Comparison of ENCODE assay signal across 13 cellular contexts in genomic region chr9:35615981-35616680, GRCh38. TPM values are rescaled to one million over a fixed set of nuclear protein-coding genes. Genes with fewer than 3 reads are reported as not detected.
DNase-seq lines count a peak whose midpoint lies in the region; ATAC-seq, FAIRE-seq and TF ChIP-seq lines count a peak whose summit lies in the region.
"Had no signal": no experiment of that assay in that cellular context is flagged by ENCODE, and none has a peak within 500 bp of the region (broad histone marks: within the 10 kb centered on the region; RNA-seq: fewer than 3 reads in every experiment).

No MANE protein-coding gene starts in this region.

- H3K9me3 ChIP-seq in K562 (replicated peaks; ENCODE audit: control insufficient read depth, insufficient read depth, low read depth, low read length) (no peaks in the 10 kb centered on the region), adrenal gland (replicated peaks in 1 of 3) (no peaks in the 10 kb centered on the region)
- H3K9me3 ChIP-seq: body of pancreas had no signal

- no TSS peak for BruUV-seq in K562 (replicated peaks; lab: Mats Ljungman, UMichigan)

- TF ChIP-seq EP300 in K562 (IDR thresholded peaks at IDR 0.05; ENCODE audit: low read length), result no peak

- TF ChIP-seq RAD21 in K562 (CRISPR knock-in tag; conservative IDR thresholded peaks at IDR 0.05 in 1 of 2, IDR thresholded peaks at IDR 0.05 in 1 of 2), result no peak

- H3K4me3 ChIP-seq in Jurkat, Clone E6-1 (ENCODE audit: low read length), result no peak overlapping the region
- H3K4me3 ChIP-seq in K562 (no peak overlapping the region), adrenal gland (no peak overlapping the region)
- H3K4me3 ChIP-seq: body of pancreas had no signal

- peaks cover 3 to 27% of the 10 kb centered on the region in 2 experiments; a peak in 3 of 5 replicates for H3K27me3 ChIP-seq in K562 (ENCODE audit: control insufficient read depth in 2 of 2, insufficient read depth in 2 of 2, low read length in 2 of 2)
- H3K27me3 ChIP-seq in adrenal gland, result no peaks in the 10 kb centered on the region
- H3K27me3 ChIP-seq: body of pancreas had no signal

- no peaks in the 10 kb centered on the region for H3K9me1 ChIP-seq in K562 (ENCODE audit: control insufficient read depth, insufficient read depth, low read length)

- no peaks in the 10 kb centered on the region for H3K79me2 ChIP-seq in K562 (ENCODE audit: control insufficient read depth, insufficient read depth, low read length)

- peak; percentile 10 for DNase-seq in DMS79 (lab: John Stamatoyannopoulos, UW)
- peak; percentile 25 for DNase-seq in Jurkat, Clone E6-1 (ENCODE audit: low read depth, low spot score)
- no peak for DNase-seq in K562 (ENCODE audit: extremely low read depth in 1 of 4, low spot score in 3 of 4)
- no peak for DNase-seq in natural killer cell
- DNase-seq in adrenal gland, result no peak
- DNase-seq in NCI-H1048 (lab: John Stamatoyannopoulos, UW), result no peak
- no peak for DNase-seq in stimulated activated CD4-positive, alpha-beta T cell treated with anti-CD3 and anti-CD28 coated beads, Interleukin-4, amount 100 ng/mL, for 4 hours
- DNase-seq: DMS153, NCI-H1436 treated with DMSO at 0.1 percent for 48 hours had no signal

- ATAC-seq in K562 (no peak), natural killer cell (no peak), HG02840 (IDR thresholded peaks at IDR 0.05; ENCODE audit: low FRiP score, unreplicated experiment) (no peak)

- H4K20me1 ChIP-seq in K562 (replicated peaks; ENCODE audit: control insufficient read depth, insufficient read depth, low read length), result no peaks in the 10 kb centered on the region

- POLR2A ChIA-PET in K562 (lab: Yijun Ruan, JAX), result interaction anchor here (0.6 to 1.0 kb wide), 4 partner anchors 10 to 110 kb away, joined by 3 read pairs; no protein-coding TSS in a partner anchor

- no peaks in the 10 kb centered on the region for H3K27me3 Mint-ChIP-seq in natural killer cell (ENCODE audit: low read depth in 2 of 2)

- H3K4me2 ChIP-seq in K562 (ENCODE audit: insufficient read depth, low read length), result no peak overlapping the region

- in situ Hi-C loops in K562 (cut with MboI), result no loop called here

- intact Hi-C loops in K562 (cut with micrococcal nuclease), result no loop called here
- intact Hi-C loops in natural killer cell (cut with micrococcal nuclease), result loop anchor here (2.0 to 5.0 kb wide), 2 partner anchors 43 to 116 kb away; partner anchors contain the start of genes CCDC107, CREB3, RMRP and TLN1
- intact Hi-C loops in adrenal gland (cut with DNase I), result no loop called here

- H3K27ac Mint-ChIP-seq in natural killer cell, result peak overlapping the region; percentile 98 to 99

- CTCF ChIA-PET in K562 (lab: Yijun Ruan, JAX; ENCODE audit: low intra/inter-chr PET ratio), result no interaction called here

- 22% methylated on average over 14 of the region's 17 CpGs for WGBS in K562 (ENCODE audit: insufficient coverage, low coverage, missing lambda C conversion rate)
- 81 to 86% (median 84%) methylated on average over 17 of the region's 17 CpGs for WGBS in adrenal gland, 4 donors

- FAIRE-seq in K562 (lab: Jason Lieb, UNC), result no peak
- FAIRE-seq: small intestine had no signal

- H3K4me1 Mint-ChIP-seq in natural killer cell, result peaks cover 58 to 66% of the 10 kb centered on the region in 2 donors

- H3K36me3 ChIP-seq in K562 (ENCODE audit: control insufficient read depth, insufficient read depth, low read length) (no peaks in the 10 kb centered on the region), adrenal gland (replicated peaks in 1 of 2) (no peaks in the 10 kb centered on the region)

- H3K27ac ChIP-seq in K562 (ENCODE audit: extremely low read depth, low read depth, low read length) (no peak overlapping the region), adrenal gland (no peak overlapping the region)
- H3K27ac ChIP-seq: body of pancreas, RWPE1 had no signal

- no peak for TF ChIP-seq POLR2A in K562 (conservative IDR thresholded peaks at IDR 0.05)
- TF ChIP-seq POLR2A in adrenal gland (IDR thresholded peaks at IDR 0.05), result no peak

- 0 out of 2 replicates have a peak overlapping the region, but pooled peaks have one; percentile 17 for H2AFZ ChIP-seq in K562 (ENCODE audit: low read depth, low read length)

- H3K4me3 Mint-ChIP-seq in natural killer cell, result peak overlapping the region; percentile 96

- peaks cover 8% of the 10 kb centered on the region for H3K36me3 Mint-ChIP-seq in natural killer cell

- no peak for TF ChIP-seq CTCF in K562 (IDR thresholded peaks at IDR 0.05 in 2 of 3, conservative IDR thresholded peaks at IDR 0.05 in 1 of 3; ENCODE audit: insufficient read depth in 2 of 3, low read depth in 1 of 3, low read length in 3 of 3)
- TF ChIP-seq CTCF in natural killer cell (IDR thresholded peaks at IDR 0.05), result no peak
- no peak for TF ChIP-seq CTCF in adrenal gland (IDR thresholded peaks at IDR 0.05)

- H3K9me3 Mint-ChIP-seq in natural killer cell, result no peaks in the 10 kb centered on the region

- H3K4me1 ChIP-seq in K562 (replicated peaks in 1 of 2; ENCODE audit: control insufficient read depth in 2 of 2, insufficient read depth in 2 of 2, low read length in 2 of 2) (peaks cover 5 to 24% of the 10 kb centered on the region in 2 experiments; a peak in 3 of 5 replicates), adrenal gland (replicated peaks in 1 of 2) (peaks cover 0 to 7% of the 10 kb centered on the region in 2 donors)

- peak overlapping the region in 1 of 2 experiments; percentile 68; a peak in 2 of 4 replicates for H3K9ac ChIP-seq in K562 (ENCODE audit: insufficient read depth in 1 of 2, low read depth in 2 of 2, low read length in 2 of 2)

RNA-seq across cellular contexts. Expression of gene CD72, which starts 2.1 kb away (rescaled TPM):
- 37.0 TPM for polyA plus RNA-seq in Jurkat, Clone E6-1 (2012; ENCODE audit: insufficient read depth, insufficient read length)
- total RNA-seq in K562 (2011; cell fraction: chromatin; rRNA removed; ENCODE audit: low replicate concordance), result 2.0 and 3.5 TPM in 2 replicates
- total RNA-seq in K562 (2011; cell fraction: nucleolus; rRNA removed), result 1.8 and 2.2 TPM in 2 replicates
- total RNA-seq in K562 (2011; cell fraction: nucleoplasm; rRNA removed), result 3.8 and 4.7 TPM in 2 replicates
- total RNA-seq in K562 (2014; rRNA removed), result 0.33 TPM in 1 of 2 replicates, not detected in the other
- total RNA-seq in K562 (2014; rRNA removed; fragmentation: Illumina TruSeq; extraction: Trizol), result 0.29 and 0.41 TPM in 2 replicates
- total RNA-seq in K562 (2015; rRNA removed; fragmentation: Illumina TruSeq; extraction: Trizol), result 0.62 and 0.75 TPM in 2 replicates
- 0.25 and 0.55 TPM in 2 replicates for total RNA-seq in K562 (2021)
- 0.78 and 1.7 TPM in 2 replicates for polyA plus RNA-seq in K562 (2011; rRNA removed)
- 1.0 TPM in 2 replicates for polyA plus RNA-seq in K562 (2011; cell fraction: cytosol; rRNA removed)
- polyA plus RNA-seq in K562 (2011; cell fraction: nucleus; rRNA removed), result 7.0 and 8.5 TPM in 2 replicates
- polyA plus RNA-seq in K562 (2012), result 0.74 and 0.98 TPM in 2 replicates
- 0.25 and 0.43 TPM in 2 replicates for polyA plus RNA-seq in K562 (2014; fragmentation: Illumina TruSeq; extraction: Trizol)
- under 1 TPM; 0.11 to 0.13 TPM for polyA plus RNA-seq in K562 (2014; fragmentation: Nextera tagmentation; extraction: Ambion mirVana)
- polyA plus RNA-seq in K562 (2014; rRNA removed), result 0.19 and 0.54 TPM in 2 replicates
- polyA minus RNA-seq in K562 (2011; rRNA and poly(A)+ RNA removed), result 0.70 and 0.87 TPM in 2 replicates
- not detected in 2 replicates for polyA minus RNA-seq in K562 (2011; cell fraction: cytosol; rRNA and poly(A)+ RNA removed)
- polyA minus RNA-seq in K562 (2011; cell fraction: nucleus; rRNA and poly(A)+ RNA removed), result 1.2 and 1.6 TPM in 2 replicates
- total RNA-seq in natural killer cell, result 10 to 100 TPM; 27.0 to 48.1 (median 32.3) TPM
- total RNA-seq in adrenal gland, result 1 to 10 TPM in 7 of 8 donors, under 1 TPM in 1; 0.69 to 8.0 (median 4.3) TPM
- polyA plus RNA-seq in adrenal gland, result 10 to 100 TPM in 1 of 3 donors, 1 to 10 TPM in 2; 1.3 to 18.5 (median 7.4) TPM

RNA-seq across cellular contexts. Expression of gene TESK1, which starts 11.1 kb away (rescaled TPM):
- 47.4 TPM for polyA plus RNA-seq in Jurkat, Clone E6-1 (2012; ENCODE audit: insufficient read depth, insufficient read length)
- 31.6 and 38.4 TPM in 2 replicates for total RNA-seq in K562 (2011; cell fraction: chromatin; rRNA removed; ENCODE audit: low replicate concordance)
- total RNA-seq in K562 (2011; cell fraction: nucleolus; rRNA removed), result 22.0 and 29.9 TPM in 2 replicates
- total RNA-seq in K562 (2011; cell fraction: nucleoplasm; rRNA removed), result 25.6 and 25.8 TPM in 2 replicates
- total RNA-seq in K562 (2014; rRNA removed), result 3.7 and 4.8 TPM in 2 replicates
- 1.8 and 2.1 TPM in 2 replicates for total RNA-seq in K562 (2014; rRNA removed; fragmentation: Illumina TruSeq; extraction: Trizol)
- 4.1 and 4.3 TPM in 2 replicates for total RNA-seq in K562 (2015; rRNA removed; fragmentation: Illumina TruSeq; extraction: Trizol)
- 7.9 and 10.4 TPM in 2 replicates for total RNA-seq in K562 (2021)
- polyA plus RNA-seq in K562 (2011; rRNA removed), result 5.9 and 6.2 TPM in 2 replicates
- polyA plus RNA-seq in K562 (2011; cell fraction: cytosol; rRNA removed), result 5.3 and 8.8 TPM in 2 replicates
- 40.2 and 56.0 TPM in 2 replicates for polyA plus RNA-seq in K562 (2011; cell fraction: nucleus; rRNA removed)
- polyA plus RNA-seq in K562 (2012), result 11.7 and 15.9 TPM in 2 replicates
- 6.0 and 7.4 TPM in 2 replicates for polyA plus RNA-seq in K562 (2014; fragmentation: Illumina TruSeq; extraction: Trizol)
- polyA plus RNA-seq in K562 (2014; fragmentation: Nextera tagmentation; extraction: Ambion mirVana), result under 1 TPM; 0.07 to 0.21 TPM
- polyA plus RNA-seq in K562 (2014; rRNA removed), result 5.9 and 8.1 TPM in 2 replicates
- polyA minus RNA-seq in K562 (2011; rRNA and poly(A)+ RNA removed), result 5.2 and 5.7 TPM in 2 replicates
- 4.2 and 8.7 TPM in 2 replicates for polyA minus RNA-seq in K562 (2011; cell fraction: cytosol; rRNA and poly(A)+ RNA removed)
- 12.4 and 17.7 TPM in 2 replicates for polyA minus RNA-seq in K562 (2011; cell fraction: nucleus; rRNA and poly(A)+ RNA removed)
- 10 to 100 TPM; 40.7 to 72.5 (median 47.5) TPM for total RNA-seq in natural killer cell
- total RNA-seq in adrenal gland, result 100 to 1,000 TPM in 1 of 8 donors, 10 to 100 TPM in 7; 25.9 to 189 (median 55.7) TPM
- polyA plus RNA-seq in adrenal gland, result 100 to 1,000 TPM in 2 of 3 donors, 10 to 100 TPM in 1; 68.6 to 159 (median 152) TPM

RNA-seq across cellular contexts. Expression of gene SIT1, which starts 34.6 kb away (rescaled TPM):
- polyA plus RNA-seq in Jurkat, Clone E6-1 (2012; ENCODE audit: insufficient read depth, insufficient read length), result 230 TPM
- not detected in 2 replicates for total RNA-seq in K562 (2011; cell fraction: chromatin; rRNA removed; ENCODE audit: low replicate concordance)
- not detected in 2 replicates for total RNA-seq in K562 (2011; cell fraction: nucleolus; rRNA removed)
- not detected in 2 replicates for total RNA-seq in K562 (2011; cell fraction: nucleoplasm; rRNA removed)
- not detected in 2 replicates for total RNA-seq in K562 (2014; rRNA removed)
- not detected in 2 replicates for total RNA-seq in K562 (2014; rRNA removed; fragmentation: Illumina TruSeq; extraction: Trizol)
- not detected in 2 replicates for total RNA-seq in K562 (2015; rRNA removed; fragmentation: Illumina TruSeq; extraction: Trizol)
- 0.16 TPM in 1 of 2 replicates, not detected in the other for total RNA-seq in K562 (2021)
- polyA plus RNA-seq in K562 (2011; rRNA removed), result not detected in 2 replicates
- not detected in 2 replicates for polyA plus RNA-seq in K562 (2011; cell fraction: cytosol; rRNA removed)
- 0.14 TPM in 1 of 2 replicates, not detected in the other for polyA plus RNA-seq in K562 (2011; cell fraction: nucleus; rRNA removed)
- 0.11 TPM in 1 of 2 replicates, not detected in the other for polyA plus RNA-seq in K562 (2012)
- polyA plus RNA-seq in K562 (2014; fragmentation: Illumina TruSeq; extraction: Trizol), result not detected in 2 replicates
- polyA plus RNA-seq in K562 (2014; fragmentation: Nextera tagmentation; extraction: Ambion mirVana), result not detected
- 0.13 TPM in 1 of 2 replicates, not detected in the other for polyA plus RNA-seq in K562 (2014; rRNA removed)
- not detected in 2 replicates for polyA minus RNA-seq in K562 (2011; rRNA and poly(A)+ RNA removed)
- not detected in 2 replicates for polyA minus RNA-seq in K562 (2011; cell fraction: cytosol; rRNA and poly(A)+ RNA removed)
- polyA minus RNA-seq in K562 (2011; cell fraction: nucleus; rRNA and poly(A)+ RNA removed), result not detected in 2 replicates
- total RNA-seq in natural killer cell, result 1 to 10 TPM in 2 of 3 donors, not detected in 1; 1.2 to 1.4 TPM
- total RNA-seq in adrenal gland, result 1 to 10 TPM in 4 of 8 donors, under 1 TPM in 3, not detected in 1; 0.25 to 2.1 (median 1.1) TPM
- polyA plus RNA-seq in adrenal gland, result 1 to 10 TPM in 1 of 3 donors, under 1 TPM in 1, not detected in 1; 0.37 to 1.0 TPM

RNA-seq across cellular contexts. Expression of gene RMRP, which starts 41.7 kb away (rescaled TPM):
- not detected for polyA plus RNA-seq in Jurkat, Clone E6-1 (2012; ENCODE audit: insufficient read depth, insufficient read length)
- total RNA-seq in K562 (2011; cell fraction: chromatin; rRNA removed; ENCODE audit: low replicate concordance), result 2,409 and 13,688 TPM in 2 replicates
- total RNA-seq in K562 (2011; cell fraction: nucleolus; rRNA removed), result 206,583 and 250,153 TPM in 2 replicates
- total RNA-seq in K562 (2011; cell fraction: nucleoplasm; rRNA removed), result 28,297 and 120,670 TPM in 2 replicates
- total RNA-seq in K562 (2014; rRNA removed), result 32,097 and 89,974 TPM in 2 replicates
- 175 and 799 TPM in 2 replicates for total RNA-seq in K562 (2014; rRNA removed; fragmentation: Illumina TruSeq; extraction: Trizol)
- total RNA-seq in K562 (2015; rRNA removed; fragmentation: Illumina TruSeq; extraction: Trizol), result 29,003 and 31,020 TPM in 2 replicates
- 25,789 and 26,070 TPM in 2 replicates for total RNA-seq in K562 (2021)
- 30.6 and 75.7 TPM in 2 replicates for polyA plus RNA-seq in K562 (2011; rRNA removed)
- polyA plus RNA-seq in K562 (2011; cell fraction: cytosol; rRNA removed), result 259 and 413 TPM in 2 replicates
- polyA plus RNA-seq in K562 (2011; cell fraction: nucleus; rRNA removed), result 1,135 and 1,314 TPM in 2 replicates
- polyA plus RNA-seq in K562 (2012), result 26.0 and 33.8 TPM in 2 replicates
- polyA plus RNA-seq in K562 (2014; fragmentation: Illumina TruSeq; extraction: Trizol), result not detected in 2 replicates
- polyA plus RNA-seq in K562 (2014; fragmentation: Nextera tagmentation; extraction: Ambion mirVana), result not detected
- polyA plus RNA-seq in K562 (2014; rRNA removed), result 968 and 2,315 TPM in 2 replicates
- polyA minus RNA-seq in K562 (2011; rRNA and poly(A)+ RNA removed), result 12,492 and 15,730 TPM in 2 replicates
- polyA minus RNA-seq in K562 (2011; cell fraction: cytosol; rRNA and poly(A)+ RNA removed), result 24,287 and 37,114 TPM in 2 replicates
- polyA minus RNA-seq in K562 (2011; cell fraction: nucleus; rRNA and poly(A)+ RNA removed), result 96,449 and 361,724 TPM in 2 replicates
- total RNA-seq in natural killer cell, result 1,000 to 10,000 TPM; 5,042 to 6,602 (median 5,874) TPM
- over 10,000 TPM in 4 of 8 donors, 1,000 to 10,000 TPM in 3, 100 to 1,000 TPM in 1; 885 to 23,366 (median 13,049) TPM for total RNA-seq in adrenal gland
- 1,000 to 10,000 TPM in 2 of 3 donors, not detected in 1; 1,807 to 2,186 TPM for polyA plus RNA-seq in adrenal gland

RNA-seq across cellular contexts. Expression of gene CCDC107, which starts 42.0 kb away (rescaled TPM):
- 38.7 TPM for polyA plus RNA-seq in Jurkat, Clone E6-1 (2012; ENCODE audit: insufficient read depth, insufficient read length)
- 5.7 and 12.2 TPM in 2 replicates for total RNA-seq in K562 (2011; cell fraction: chromatin; rRNA removed; ENCODE audit: low replicate concordance)
- 13.5 and 13.7 TPM in 2 replicates for total RNA-seq in K562 (2011; cell fraction: nucleolus; rRNA removed)
- 9.7 and 11.8 TPM in 2 replicates for total RNA-seq in K562 (2011; cell fraction: nucleoplasm; rRNA removed)
- total RNA-seq in K562 (2014; rRNA removed) (8.1 and 10.8 TPM in 2 replicates), K562 (2014; rRNA removed; fragmentation: Illumina TruSeq; extraction: Trizol) (3.5 and 4.2 TPM in 2 replicates), K562 (2015; rRNA removed; fragmentation: Illumina TruSeq; extraction: Trizol) (6.0 and 6.1 TPM in 2 replicates), K562 (2021) (7.0 and 9.7 TPM in 2 replicates), natural killer cell (10 to 100 TPM; 30.9 to 37.9 (median 36.8) TPM), adrenal gland (10 to 100 TPM; 27.9 to 55.0 (median 39.8) TPM)
- polyA plus RNA-seq in K562 (2011; rRNA removed) (6.6 and 7.7 TPM in 2 replicates), K562 (2014; fragmentation: Illumina TruSeq; extraction: Trizol) (4.7 and 5.1 TPM in 2 replicates), K562 (2014; fragmentation: Nextera tagmentation; extraction: Ambion mirVana) (under 1 TPM in 1 of 2 experiments, not detected in 1; 0.35 TPM), K562 (2014; rRNA removed) (9.9 and 11.3 TPM in 2 replicates), adrenal gland (100 to 1,000 TPM in 2 of 3 donors, 10 to 100 TPM in 1; 53.6 to 198 (median 169) TPM)
- 7.4 and 13.4 TPM in 2 replicates for polyA plus RNA-seq in K562 (2011; cell fraction: cytosol; rRNA removed)
- polyA plus RNA-seq in K562 (2011; cell fraction: nucleus; rRNA removed), result 9.8 and 11.3 TPM in 2 replicates
- polyA plus RNA-seq in K562 (2012), result 6.8 and 9.9 TPM in 2 replicates
- polyA minus RNA-seq in K562 (2011; rRNA and poly(A)+ RNA removed), result 2.0 and 3.0 TPM in 2 replicates
- polyA minus RNA-seq in K562 (2011; cell fraction: cytosol; rRNA and poly(A)+ RNA removed), result 2.2 and 4.6 TPM in 2 replicates
- polyA minus RNA-seq in K562 (2011; cell fraction: nucleus; rRNA and poly(A)+ RNA removed), result 4.2 and 5.2 TPM in 2 replicates

Comparison
In these comparisons a context has a peak if more than half of its experiments do, and no peak if none do; other contexts are left out.
1. DNase-seq: peak in DMS79 (single experiment) and Jurkat, Clone E6-1 (single experiment); none in K562 (0 of 4), natural killer cell (single experiment), adrenal gland (0 of 7), NCI-H1048 (single experiment) and stimulated activated CD4-positive, alpha-beta T cell treated with anti-CD3 and anti-CD28 coated beads, Interleukin-4, amount 100 ng/mL, for 4 hours (0 of 2).